ENCODE assay signal across 8 cellular contexts in the genomic region with DNA sequence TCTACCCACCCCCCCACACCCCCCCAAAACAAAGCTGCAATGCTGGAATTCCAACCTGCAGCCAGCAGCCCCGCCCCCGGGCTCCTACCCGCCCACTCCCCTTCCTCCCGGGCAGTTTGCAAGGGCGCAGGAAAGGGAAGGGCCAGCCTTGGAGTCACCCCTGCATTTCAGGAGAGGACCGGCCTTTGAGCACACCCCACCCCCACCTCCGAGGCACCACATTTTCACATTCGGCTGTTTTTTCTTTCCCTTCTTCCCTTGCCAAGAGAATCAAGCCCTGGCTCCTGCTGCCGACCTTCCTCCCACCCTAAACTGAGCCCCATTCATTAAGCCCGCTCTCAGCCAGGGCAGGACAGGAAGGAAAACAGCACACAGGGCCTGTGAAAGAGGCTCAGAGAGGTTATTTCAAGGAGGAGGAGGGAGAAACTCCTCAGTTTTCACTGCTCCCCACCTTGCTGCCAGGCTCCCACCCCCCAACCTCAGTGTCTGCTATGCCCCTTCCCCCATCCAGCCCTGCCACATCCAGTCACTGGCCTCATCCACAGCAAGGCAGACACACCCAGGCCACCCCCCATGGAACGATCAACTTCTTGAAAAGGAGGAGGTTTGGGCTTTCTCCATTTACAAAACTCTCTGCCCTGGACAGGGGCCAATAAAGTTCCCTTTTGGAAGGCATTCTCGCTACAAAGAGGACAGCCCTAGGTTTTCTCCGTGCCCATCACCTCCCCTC. TPM values are rescaled to one million over a fixed set of nuclear protein-coding genes. Genes with fewer than 3 reads are reported as not detected.
A peak's percentile ranks its signal among the peaks of the same experiment; 100 is the strongest.
DNase-seq lines count a peak whose midpoint lies in the region; ATAC-seq and TF ChIP-seq lines count a peak whose summit lies in the region.

No MANE protein-coding gene starts in this region.

- H3K4me3 ChIP-seq in mucosa of descending colon: no peak overlapping the region
- peak overlapping the region; percentile 27 to 36 for H3K4me3 ChIP-seq in vagina

- no peaks in the 10 kb centered on the region for H3K27me3 ChIP-seq in vagina

- intact Hi-C loops in Right ventricle myocardium inferior (cut with DNase I) (loop anchor here (5.0 kb wide), 2 partner anchors 52 to 87 kb away; no protein-coding TSS in a partner anchor), cardiac septum (cut with DNase I) (loop anchor here (5.0 to 10.0 kb wide), 2 partner anchors 262 to 395 kb away; no protein-coding TSS in a partner anchor), mucosa of descending colon (cut with DNase I, micrococcal nuclease) (no loop called here), vagina (cut with DNase I) (no loop called here)
- intact Hi-C loops in dendritic cell treated with granulocyte-macrophage colony-stimulating factor and Interleukin-4, amounts not matched to agents 40 ng/mL and 50 ng/mL, for 4 days (cut with micrococcal nuclease): loop anchor here (10.0 kb wide), 2 partner anchors 265 to 305 kb away; no protein-coding TSS in a partner anchor

- peak overlapping the region; percentile 52 for H3K4me3 Mint-ChIP-seq in dendritic cell treated with granulocyte-macrophage colony-stimulating factor and Interleukin-4, amounts not matched to agents 40 ng/mL and 50 ng/mL, for 4 days

- peaks cover 95% of the 10 kb centered on the region for H3K36me3 Mint-ChIP-seq in dendritic cell treated with granulocyte-macrophage colony-stimulating factor and Interleukin-4, amounts not matched to agents 40 ng/mL and 50 ng/mL, for 4 days (ENCODE audit: low read depth)

- peak overlapping the region; percentile 94 for H3K27ac ChIP-seq in vagina

- DNase-seq in Right ventricle myocardium inferior (ENCODE audit: missing footprints): no peak
- DNase-seq in cardiac septum (ENCODE audit: low spot score): no peak
- peak in 1 of 3 donors; percentile 45 for DNase-seq in mucosa of descending colon
- no peak for DNase-seq in vagina (ENCODE audit: extremely low spot score in 2 of 2)
- no peak for DNase-seq in DMS79 (lab: John Stamatoyannopoulos, UW)
- DNase-seq in NCI-H345 treated with DMSO at 0.1 percent for 48 hours (lab: John Stamatoyannopoulos, UW; ENCODE audit: unreplicated experiment): no peak

- no peaks in the 10 kb centered on the region for H3K9me3 ChIP-seq in mucosa of descending colon
- no peaks in the 10 kb centered on the region for H3K9me3 ChIP-seq in vagina

- H3K4me1 ChIP-seq in mucosa of descending colon (ENCODE audit: low read depth) (peaks cover 78% of the 10 kb centered on the region), vagina (peaks cover 100% of the 10 kb centered on the region)

- no peak for TF ChIP-seq CTCF in mucosa of descending colon (IDR thresholded peaks at IDR 0.05)
- TF ChIP-seq CTCF in vagina (IDR thresholded peaks at IDR 0.05): no peak

- no peaks in the 10 kb centered on the region for H3K27me3 Mint-ChIP-seq in dendritic cell treated with granulocyte-macrophage colony-stimulating factor and Interleukin-4, amounts not matched to agents 40 ng/mL and 50 ng/mL, for 4 days

- ATAC-seq in Right ventricle myocardium inferior (peak; percentile 32), mucosa of descending colon (peak; percentile 12), HG03442 (IDR thresholded peaks at IDR 0.05; ENCODE audit: unreplicated experiment) (no peak)

- no peak for TF ChIP-seq POLR2A in vagina (IDR thresholded peaks at IDR 0.05)

- H3K36me3 ChIP-seq in mucosa of descending colon (ENCODE audit: low read depth) (no peaks in the 10 kb centered on the region), vagina (no peaks in the 10 kb centered on the region)

- peak overlapping the region; percentile 60 for H3K27ac Mint-ChIP-seq in dendritic cell treated with granulocyte-macrophage colony-stimulating factor and Interleukin-4, amounts not matched to agents 40 ng/mL and 50 ng/mL, for 4 days

- peaks cover 98% of the 10 kb centered on the region for H3K4me1 Mint-ChIP-seq in dendritic cell treated with granulocyte-macrophage colony-stimulating factor and Interleukin-4, amounts not matched to agents 40 ng/mL and 50 ng/mL, for 4 days (ENCODE audit: low read depth)

- H3K9me3 Mint-ChIP-seq in dendritic cell treated with granulocyte-macrophage colony-stimulating factor and Interleukin-4, amounts not matched to agents 40 ng/mL and 50 ng/mL, for 4 days: no peaks in the 10 kb centered on the region

RNA-seq across cellular contexts. Expression of a gene that starts 11.2 kb away (rescaled TPM):
- total RNA-seq in Right ventricle myocardium inferior (12.0 TPM), cardiac septum (42.4 TPM), mucosa of descending colon (10 to 100 TPM; 22.3 to 67.4 (median 33.1) TPM), vagina (34.1 TPM)

Comparison
In these comparisons a context has a peak if more than half of its experiments do, and no peak if none do; other contexts are left out.
1. intact Hi-C loops: an anchor here in Right ventricle myocardium inferior (5.0 kb wide), cardiac septum (5.0 to 10.0 kb wide) and dendritic cell treated with granulocyte-macrophage colony-stimulating factor and Interleukin-4, amounts not matched to agents 40 ng/mL and 50 ng/mL, for 4 days (10.0 kb wide); none called in mucosa of descending colon and vagina.